In the genomic region with DNA sequence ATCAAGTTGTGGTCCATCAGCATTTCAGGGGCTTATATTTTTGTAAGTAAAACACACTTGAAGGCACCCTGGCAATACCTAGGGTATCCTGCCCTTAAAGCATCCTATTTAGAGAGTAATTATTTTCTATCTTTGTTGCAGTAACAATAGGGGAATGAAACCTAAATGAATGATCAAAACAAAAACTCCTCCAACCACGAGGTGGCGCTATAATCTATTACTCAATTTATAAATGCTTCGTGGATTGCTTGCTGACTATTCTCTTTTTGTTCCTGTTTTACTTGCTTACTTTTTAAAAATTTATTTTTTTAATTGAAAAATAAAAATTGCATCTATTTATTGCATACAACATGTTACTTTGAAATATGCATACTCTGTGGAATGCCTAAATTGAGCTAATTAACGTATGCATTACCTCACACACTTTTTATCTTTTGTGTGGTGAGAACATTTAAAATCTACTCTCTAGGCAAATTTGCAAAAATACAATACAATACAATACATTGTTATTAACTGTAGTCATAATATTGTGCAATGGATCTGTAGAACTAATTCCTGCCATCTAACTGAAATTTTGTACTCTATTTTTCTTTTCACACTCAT, we compare ENCODE assay signal across 9 cellular contexts.
DNase-seq lines count a peak whose midpoint lies in the region; ATAC-seq and TF ChIP-seq lines count a peak whose summit lies in the region.
"Had no signal": no experiment of that assay in that cellular context is flagged by ENCODE, and none has a peak within 500 bp of the region (broad histone marks: within the 10 kb centered on the region; RNA-seq: fewer than 3 reads in every experiment).

No MANE protein-coding gene starts in this region.

- ATAC-seq in HCT116 (peak; percentile 46; the same call in 1 of the 2 replicates), psoas muscle (peak in 2 of 4 donors; percentile 39 to 60)

- RAD21 ChIA-PET in HCT116 (lab: Charles Lee; ENCODE audit: low non-redundant PET in 1 of 2, low total read pairs in 2 of 2, uncharacterized antibody in 2 of 2, unreplicated experiment in 2 of 2), result no interaction called here

- H3K9me3 ChIP-seq in HCT116 (ENCODE audit: control insufficient read depth in 1 of 2, insufficient read depth in 1 of 2, low read depth in 1 of 2, low read length in 2 of 2) (no peaks in the 10 kb centered on the region), psoas muscle (no peaks in the 10 kb centered on the region)

- H3K9me2 ChIP-seq in HCT116 (ENCODE audit: insufficient read depth), result no peaks in the 10 kb centered on the region

- H3K27me3 ChIP-seq in HCT116 (ENCODE audit: insufficient read depth, low read length), result 0 out of 2 replicates have a peak, but pooled peaks cover 3% of the 10 kb centered on the region
- H3K27me3 ChIP-seq in psoas muscle (ENCODE audit: insufficient read depth in 3 of 3, low read length in 2 of 3), result no peaks in the 10 kb centered on the region

- H3K4me2 ChIP-seq in HCT116 (ENCODE audit: low read length), result no peak overlapping the region

- H3K36me3 ChIP-seq in HCT116 (ENCODE audit: control insufficient read depth in 1 of 2, insufficient read depth in 2 of 2, low read length in 2 of 2) (no peaks in the 10 kb centered on the region), psoas muscle (ENCODE audit: insufficient read depth in 1 of 2, low read depth in 1 of 2) (no peaks in the 10 kb centered on the region)

- no peaks in the 10 kb centered on the region for H3K4me1 ChIP-seq in HCT116 (ENCODE audit: control insufficient read depth in 1 of 2, insufficient read depth in 2 of 2, low read length in 2 of 2)
- peaks cover 15% of the 10 kb centered on the region for H3K4me1 ChIP-seq in psoas muscle

- TF ChIP-seq POLR2A in HCT116 (IDR thresholded peaks at IDR 0.05; ENCODE audit: borderline replicate concordance, extremely low read depth, insufficient read depth, insufficient read length), result no peak

- H3K4me3 ChIP-seq in HCT116 (replicated peaks in 1 of 2; ENCODE audit: low read depth in 1 of 2, low read length in 2 of 2), result no peak overlapping the region
- H3K4me3 ChIP-seq in epithelial cell of proximal tubule (ENCODE audit: low read depth, low read length), result no peak overlapping the region
- H3K4me3 ChIP-seq in psoas muscle, result no peak overlapping the region
- H3K4me3 ChIP-seq: lung had no signal

- no peak overlapping the region for H3K27ac ChIP-seq in HCT116 (ENCODE audit: low read depth, low read length)
- H3K27ac ChIP-seq in psoas muscle, result no peak overlapping the region

- H2AFZ ChIP-seq in HCT116 (ENCODE audit: low read depth, low read length, poor library complexity, severe bottlenecking), result peak overlapping the region; percentile 47

- TF ChIP-seq CTCF in HCT116 (IDR thresholded peaks at IDR 0.05 in 2 of 3, conservative IDR thresholded peaks at IDR 0.05 in 1 of 3; ENCODE audit: borderline replicate concordance in 1 of 3, insufficient read depth in 1 of 3, low read depth in 2 of 3, low read length in 2 of 3) (peak; percentile 44 to 64 (median 53); a peak in 5 of 6 replicates), epithelial cell of proximal tubule (conservative IDR thresholded peaks at IDR 0.05; ENCODE audit: low read depth, low read length) (peak; percentile 61), psoas muscle (IDR thresholded peaks at IDR 0.05) (peak; percentile 74)

- intact Hi-C loops in HCT116 (cut with micrococcal nuclease) (loop anchor here (2.0 to 10.0 kb wide), 2 partner anchors 175 to 573 kb away; no protein-coding TSS in a partner anchor), psoas muscle (cut with DNase I) (loop anchor here (2.0 kb wide), 2 partner anchors 137 to 175 kb away; no protein-coding TSS in a partner anchor)

- H4K20me1 ChIP-seq in HCT116 (ENCODE audit: insufficient read depth), result no peaks in the 10 kb centered on the region

- H3K9ac ChIP-seq in HCT116 (ENCODE audit: low read length), result no peak overlapping the region

- peak; percentile 12 for DNase-seq in DMS114 treated with DMSO at 0.1 percent for 48 hours (lab: John Stamatoyannopoulos, UW; ENCODE audit: unreplicated experiment)
- DNase-seq in HCT116 (ENCODE audit: low read depth, low spot score), result no peak
- DNase-seq in OCI-M1 (lab: John Stamatoyannopoulos, UW), result peak; percentile 49
- no peak for DNase-seq in epithelial cell of proximal tubule (ENCODE audit: low read depth)
- DNase-seq in psoas muscle, result no peak
- DNase-seq in activated T-cell treated with anti-CD3 and anti-CD28 coated beads for 4 hours, result no peak
- no peak for DNase-seq in 8988T
- DNase-seq in NCI-H510A treated with DMSO at 0.1 percent for 48 hours (lab: John Stamatoyannopoulos, UW), result no peak

- 32 to 37% (median 34%) methylated on average over 4 of the region's 4 CpGs for whole genome bisulfite sequencing in psoas muscle, 3 donors

- CTCF ChIA-PET in HCT116 (lab: Charles Lee), result interaction anchor here (1.0 to 2.0 kb wide), 3 partner anchors 137 to 331 kb away, joined by 3 to 17 read pairs (median 7); no protein-coding TSS in a partner anchor

- peak; percentile 54 for TF ChIP-seq RAD21 in HCT116 (IDR thresholded peaks at IDR 0.05; ENCODE audit: low read depth)

- H3K79me2 ChIP-seq in HCT116 (ENCODE audit: insufficient read depth, low read length), result no peaks in the 10 kb centered on the region

- no TSS peak for BruUV-seq in HCT116 (replicated peaks; lab: Mats Ljungman, UMichigan)

- POLR2A ChIA-PET in HCT116 (lab: Charles Lee), result interaction anchor here (0.7 kb wide), 1 partner anchor 42 kb away, joined by 4 read pairs; no protein-coding TSS in a partner anchor

TF ChIP-seq in HCT116, 20 proteins besides CTCF, POLR2A, EP300 and RAD21:
- no peak for TF ChIP-seq SIN3A (IDR thresholded peaks at IDR 0.05; ENCODE audit: low read depth)
- TF ChIP-seq EZH2 (IDR thresholded peaks at IDR 0.05), result no peak
- no peak for TF ChIP-seq EGR1 (IDR thresholded peaks at IDR 0.05; ENCODE audit: low read depth)
- no peak for TF ChIP-seq YY1 (IDR thresholded peaks at IDR 0.05; ENCODE audit: extremely low read depth, insufficient replicate concordance, low read depth, low read length)
- TF ChIP-seq EZH2phosphoT487 (IDR thresholded peaks at IDR 0.05; ENCODE audit: borderline replicate concordance), result no peak
- no peak for TF ChIP-seq SP1 (IDR thresholded peaks at IDR 0.05; ENCODE audit: low read depth)
- no peak for TF ChIP-seq POLR2AphosphoS5 (IDR thresholded peaks at IDR 0.05; ENCODE audit: low read depth, low read length)

Comparison
In these comparisons a context has a peak if more than half of its experiments do, and no peak if none do; other contexts are left out.
1. DNase-seq: peak in DMS114 treated with DMSO at 0.1 percent for 48 hours (single experiment) and OCI-M1 (single experiment); none in HCT116 (single experiment), epithelial cell of proximal tubule (single experiment), psoas muscle (0 of 2), activated T-cell treated with anti-CD3 and anti-CD28 coated beads for 4 hours (single experiment), 8988T (single experiment) and NCI-H510A treated with DMSO at 0.1 percent for 48 hours (single experiment).
2. Peak in every context shown above with its lines, with median percentiles within 50 percentile points of each other: CTCF ChIP-seq.